22 cellular contexts compared by ENCODE assay signal in genomic region chr12:79945455-79945854, GRCh38.
"Had no signal": no experiment of that assay in that cellular context is flagged by ENCODE, and none has a peak within 500 bp of the region (broad histone marks: within the 10 kb centered on the region; RNA-seq: fewer than 3 reads in every experiment).

No MANE protein-coding gene starts in this region.

- DNase-seq: Karpas-422, KG1, MG63, NCI-H1092, NCI-H1105 treated with DMSO at 0.1 percent for 48 hours, NCI-H1417 treated with DMSO at 0.1 percent for 48 hours, NCI-H146, NCI-H1694 treated with DMSO at 0.1 percent for 48 hours, NCI-H1930, NCI-H2081, NCI-H2107, NCI-H226, NCI-H446, NCI-H510A, NCI-H524 treated with DMSO at 0.1 percent for 48 hours, NCI-H774, RPMI8226, SHP77, SK-N-SH, SW 1271, T-cell had no signal

- H3K27me3 ChIP-seq: MG63 had no signal

- H3K4me2 ChIP-seq: SK-N-SH had no signal

- FAIRE-seq: RCC 7860 had no signal

- ATAC-seq: T-cell had no signal

- H3K4me3 ChIP-seq: MG63 had no signal

- H3K36me3 ChIP-seq: MG63 had no signal

- H3K9ac ChIP-seq: SK-N-SH had no signal

- H3K9me3 ChIP-seq: MG63, SK-N-SH had no signal
